11 cellular contexts compared by ENCODE assay signal in the genomic region with DNA sequence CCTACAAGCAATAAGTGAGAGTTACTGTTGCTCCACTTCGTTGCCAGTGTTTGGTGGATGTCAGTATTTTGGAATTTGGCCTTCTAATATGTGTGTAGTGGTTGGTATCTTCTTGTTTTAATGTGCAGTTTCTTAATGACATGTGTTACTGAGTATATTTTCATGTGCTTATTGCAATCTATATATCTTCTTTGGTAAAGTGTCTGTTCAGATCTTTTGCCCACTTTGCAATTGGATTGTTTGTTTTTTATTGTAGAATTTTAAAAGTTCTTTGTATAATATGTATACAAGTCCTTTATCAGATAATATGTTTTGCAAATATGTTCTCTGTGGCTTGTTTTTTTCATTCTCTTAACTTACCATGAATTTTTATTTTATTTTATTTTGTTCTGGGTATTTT. TPM values are rescaled to one million over a fixed set of nuclear protein-coding genes. Genes with fewer than 3 reads are reported as not detected.
"Had no signal": no experiment of that assay in that cellular context is flagged by ENCODE, and none has a peak within 500 bp of the region (broad histone marks: within the 10 kb centered on the region; RNA-seq: fewer than 3 reads in every experiment).

No MANE protein-coding gene starts in this region.

- H3K9ac ChIP-seq: GM23248 had no signal

- H3K27ac ChIP-seq: GM23248 had no signal

- ATAC-seq: GM23338, HCT116 had no signal

- H2AFZ ChIP-seq: GM23248, GM23338 had no signal

- H3K36me3 ChIP-seq: HAP-1 had no signal

- H3K4me1 ChIP-seq: HAP-1 had no signal

- H3K4me3 ChIP-seq: GM23248, GM23338, HAP-1 had no signal

- H3K4me2 ChIP-seq: GM23338 had no signal

- FAIRE-seq: H1 had no signal

- H3K9me3 ChIP-seq: HAP-1 had no signal

- DNase-seq: GM23248, GOT3, H7, H9, HCEC 1CT, HFFc6 had no signal

RNA-seq across cellular contexts. Expression of a gene that starts 7.7 kb away (rescaled TPM):
- total RNA-seq: GM23248, GM23338, H1, H4, H7, H9, HFFc6 had no signal
- polyA plus RNA-seq: GM23248, GM23338, H1 had no signal

RNA-seq across cellular contexts. Expression of a gene that starts 34.1 kb away (rescaled TPM):
- total RNA-seq: GM23248, GM23338, H1, H4, H7, H9, HFFc6 had no signal
- polyA plus RNA-seq: GM23248, GM23338, H1 had no signal

RNA-seq across cellular contexts. Expression of a gene that starts 38.2 kb away (rescaled TPM):
- total RNA-seq: GM23248, H4, HFFc6 had no signal
- polyA plus RNA-seq: GM23248 had no signal

RNA-seq across cellular contexts. Expression of a gene that starts 41.5 kb away (rescaled TPM):
- total RNA-seq: GM23248, GM23338, H1, H4, H7, H9, HFFc6 had no signal
- polyA plus RNA-seq: GM23248, GM23338, H1 had no signal

RNA-seq across cellular contexts. Expression of a gene that starts 54.6 kb away (rescaled TPM):
- total RNA-seq: GM23248, H4, H9, HFFc6 had no signal
- polyA plus RNA-seq: GM23248 had no signal
